25 cellular contexts compared by ENCODE assay signal in genomic region chr10:75825220-75825619, GRCh38.
"Had no signal": no experiment of that assay in that cellular context is flagged by ENCODE, and none has a peak within 500 bp of the region (broad histone marks: within the 10 kb centered on the region; RNA-seq: fewer than 3 reads in every experiment).

No MANE protein-coding gene starts in this region.

- FAIRE-seq: astrocyte, TTC549 had no signal

- ATAC-seq: activated CD8-positive, alpha-beta memory T cell treated with anti-CD3 and anti-CD28 coated beads, Interleukin-2, amount 10 ng/mL, durations not matched to agents 7 days and 5 days; activated naive CD4-positive, alpha-beta T cell treated with anti-CD3 and anti-CD28 coated beads, Interleukin-2, amount 50 U/mL, for 72 hours; activated naive CD8-positive, alpha-beta T cell treated with anti-CD3 and anti-CD28 coated beads, Interleukin-2, amount 50 U/mL, for 24 hours; activated T-cell treated with anti-CD3 and anti-CD28 coated beads, Interleukin-2, amount 50 U/mL, for 4 hours had no signal

- DNase-seq: activated B cell treated with CpG ODN at 0.5 μM for 24 hours; activated CD4-positive, alpha-beta T cell treated with anti-CD3 and anti-CD28 coated beads for 1 hour; activated CD4-positive, alpha-beta T cell treated with anti-CD3 and anti-CD28 coated beads, Interleukin-2, amount 10 ng/mL, durations not matched to agents 24 days and 14 days; activated CD4-positive, alpha-beta T cell treated with anti-CD3 and anti-CD28 coated beads, Interleukin-2, amount 50 U/mL, for 48 hours; activated CD8-positive, alpha-beta memory T cell treated with anti-CD3 and anti-CD28 coated beads, Interleukin-2, amount 10 ng/mL, durations not matched to agents 7 days and 5 days; activated effector memory CD4-positive, alpha-beta T cell treated with anti-CD3 and anti-CD28 coated beads, Interleukin-2, amount 50 U/mL, for 16 hours; activated naive CD4-positive, alpha-beta T cell treated with Interleukin-2 at 50 U/mL for 16 hours; activated naive CD8-positive, alpha-beta T cell treated with anti-CD3 and anti-CD28 coated beads, Interleukin-2, amount 50 U/mL, for 24 hours; activated T-cell treated with anti-CD3 and anti-CD28 coated beads, Interleukin-2, amount 50 U/mL, for 4 hours; amygdala; MV-4-11; NCI-H1092 treated with DMSO at 0.1 percent for 48 hours; NCI-H1417 treated with DMSO at 0.1 percent for 48 hours; NCI-H1694; NCI-H2029; NCI-H345; NCI-H510A; NCI-H526 treated with DMSO at 0.1 percent for 48 hours; NCI-H82; NK-92 treated with Interleukin-12 subunit alpha and Interleukin-12 subunit beta, amount 100 ng/mL, for 24 hours; PC-9; SHP77 treated with DMSO at 0.1 percent for 48 hours had no signal
